8 cellular contexts compared by ENCODE assay signal in genomic region chr10:71213127-71213616, GRCh38. TPM values are rescaled to one million over a fixed set of nuclear protein-coding genes. Genes with fewer than 3 reads are reported as not detected.
DNase-seq lines count a peak whose midpoint lies in the region; ATAC-seq and TF ChIP-seq lines count a peak whose summit lies in the region.

No MANE protein-coding gene starts in this region.

- H3K27me3 ChIP-seq in lower lobe of right lung (ENCODE audit: low read depth) = peaks cover 23% of the 10 kb centered on the region

- DNase-seq in DMS 273 treated with DMSO at 0.1 percent for 48 hours (lab: John Stamatoyannopoulos, UW) (peak; percentile 32), LoVo (ENCODE audit: low spot score) (peak; percentile 64), SW480 (ENCODE audit: low spot score) (peak; percentile 92), ecto neural progenitor cell (ENCODE audit: low spot score) (peak; percentile 72), lower lobe of right lung (peak; percentile 80), T1000 (lab: John Stamatoyannopoulos, UW) (no peak), KG1 (lab: John Stamatoyannopoulos, UW) (no peak)
- peak; percentile 22 for DNase-seq in stimulated activated naive CD8-positive, alpha-beta T cell treated with anti-CD3 and anti-CD28 coated beads, Interleukin-15, Interleukin-2, amounts not matched to agents 100 U/mL and 50 U/mL, for 24 hours

- no peak for TF ChIP-seq CTCF in lower lobe of right lung (IDR thresholded peaks at IDR 0.05)

- intact Hi-C loops in lower lobe of right lung (cut with DNase I) = no loop called here

- no peaks in the 10 kb centered on the region for H3K36me3 ChIP-seq in lower lobe of right lung

- peaks cover 51% of the 10 kb centered on the region for H3K4me1 ChIP-seq in lower lobe of right lung

- H3K9me3 ChIP-seq in lower lobe of right lung = no peaks in the 10 kb centered on the region

- peak overlapping the region; percentile 90 for H3K4me3 ChIP-seq in lower lobe of right lung

- H3K27ac ChIP-seq in lower lobe of right lung = peak overlapping the region; percentile 84

- peak; percentile 41 to 42 for ATAC-seq in lower lobe of right lung
- ATAC-seq in stimulated activated naive CD8-positive, alpha-beta T cell treated with anti-CD3 and anti-CD28 coated beads, Interleukin-15, Interleukin-2, amounts not matched to agents 100 U/mL and 50 U/mL, for 24 hours = no peak

RNA-seq across cellular contexts. Expression of gene UNC5B, which starts 0.8 kb away (rescaled TPM):
- total RNA-seq in lower lobe of right lung = 22.2 TPM

Comparison
In these comparisons a context has a peak if more than half of its experiments do, and no peak if none do; other contexts are left out.
1. DNase-seq: peak in DMS 273 treated with DMSO at 0.1 percent for 48 hours (single experiment), LoVo (single experiment), SW480 (single experiment), ecto neural progenitor cell (single experiment), lower lobe of right lung (single experiment) and stimulated activated naive CD8-positive, alpha-beta T cell treated with anti-CD3 and anti-CD28 coated beads, Interleukin-15, Interleukin-2, amounts not matched to agents 100 U/mL and 50 U/mL, for 24 hours (single experiment); none in T1000 (single experiment) and KG1 (single experiment).